ENCODE assay signal across 9 cellular contexts in genomic region chr2:201228912-201229290, GRCh38. TPM values are rescaled to one million over a fixed set of nuclear protein-coding genes. Genes with fewer than 3 reads are reported as not detected.
DNase-seq lines count a peak whose midpoint lies in the region; ATAC-seq and TF ChIP-seq lines count a peak whose summit lies in the region.
"Had no signal": no experiment of that assay in that cellular context is flagged by ENCODE, and none has a peak within 500 bp of the region (broad histone marks: within the 10 kb centered on the region; RNA-seq: fewer than 3 reads in every experiment).

No MANE protein-coding gene starts in this region.

- H3K9ac ChIP-seq in IMR-90 (ENCODE audit: low read depth, low read length): no peak overlapping the region

- no peaks in the 10 kb centered on the region for H3K9me1 ChIP-seq in IMR-90 (ENCODE audit: insufficient read depth, low read length)

- dilution Hi-C loops in IMR-90 (cut with HindIII; ENCODE audit: low sequenced_read_pairs, unreplicated experiment): no loop called here

- WGBS in IMR-90 (ENCODE audit: extremely low coverage in 2 of 2, insufficient read length in 1 of 2), 2 experiments: 91% methylated on average over 6 of the region's 12 CpGs; no CpG with 5 or more reads in 1 of the 2 experiments

- no peaks in the 10 kb centered on the region for H3K9me3 Mint-ChIP-seq in activated naive CD8-positive, alpha-beta T cell treated with anti-CD3 and anti-CD28 coated beads for 36 hours
- H3K9me3 Mint-ChIP-seq in natural killer cell treated with Interleukin-12 subunit alpha and Interleukin-12 subunit beta and Interleukin-15 and Interleukin-18, amount 100 ng/mL, for 72 hours: no peaks in the 10 kb centered on the region
- no peaks in the 10 kb centered on the region for H3K9me3 Mint-ChIP-seq in mesothelial cell of epicardium

- ATAC-seq in IMR-90 (ENCODE audit: low read depth): no peak
- ATAC-seq in natural killer cell treated with Interleukin-12 subunit alpha and Interleukin-12 subunit beta and Interleukin-15 and Interleukin-18, amount 100 ng/mL, for 72 hours: no peak

- POLR2A ChIA-PET in IMR-90 (lab: Charles Lee; ENCODE audit: unreplicated experiment): no interaction called here

- 0 out of 2 replicates have a peak, but pooled peaks cover 2% of the 10 kb centered on the region for H3K4me1 ChIP-seq in IMR-90 (ENCODE audit: control insufficient read depth, insufficient read depth, low read length)

- H3K4me3 Mint-ChIP-seq in activated naive CD8-positive, alpha-beta T cell treated with anti-CD3 and anti-CD28 coated beads for 36 hours: peak overlapping the region; percentile 41
- peak overlapping the region; percentile 75 for H3K4me3 Mint-ChIP-seq in natural killer cell treated with Interleukin-12 subunit alpha and Interleukin-12 subunit beta and Interleukin-15 and Interleukin-18, amount 100 ng/mL, for 72 hours
- H3K4me3 Mint-ChIP-seq in mesothelial cell of epicardium: no peak overlapping the region

- H3K9me3 ChIP-seq in IMR-90 (ENCODE audit: control insufficient read depth, insufficient read depth, low read length): no peaks in the 10 kb centered on the region

- no TSS peak for BruUV-seq in IMR-90 (replicated peaks; lab: Mats Ljungman, UMichigan)

- H2BK5ac ChIP-seq in IMR-90 (ENCODE audit: low read depth, low read length, poor library complexity, severe bottlenecking): no peak overlapping the region

- CTCF ChIA-PET in IMR-90 (lab: Yijun Ruan, JAX): no interaction called here

- no peak overlapping the region for H3K18ac ChIP-seq in IMR-90 (ENCODE audit: low read depth, low read length)

- H3K4ac ChIP-seq in IMR-90 (ENCODE audit: low read depth, low read length): no peak overlapping the region

- DNase-seq in activated CD4-positive, alpha-beta T cell treated with anti-CD3 and anti-CD28 coated beads for 48 hours: peak; percentile 18
- DNase-seq in activated CD4-positive, alpha-beta T cell treated with anti-CD3 and anti-CD28 coated beads, Interleukin-2, amount 50 U/mL, for 1 hour: no peak
- no peak for DNase-seq in IMR-90
- no peak for DNase-seq in activated naive CD8-positive, alpha-beta T cell treated with anti-CD3 and anti-CD28 coated beads for 36 hours
- DNase-seq in natural killer cell treated with Interleukin-12 subunit alpha and Interleukin-12 subunit beta and Interleukin-15 and Interleukin-18, amount 100 ng/mL, for 72 hours (ENCODE audit: low spot score): no peak
- no peak for DNase-seq in RKO (ENCODE audit: low spot score)
- DNase-seq in mesothelial cell of epicardium (ENCODE audit: low spot score in 2 of 2, unreplicated experiment in 2 of 2): no peak
- no peak for DNase-seq in NCI-H2107 treated with DMSO at 0.1 percent for 48 hours (lab: John Stamatoyannopoulos, UW; ENCODE audit: unreplicated experiment)

- H3K27me3 ChIP-seq in IMR-90 (ENCODE audit: control insufficient read depth, insufficient read depth, low read length): no peaks in the 10 kb centered on the region; the same call in 1 of the 2 replicates

- in situ Hi-C loops in IMR-90 (cut with MboI; ENCODE audit: low sequenced_read_pairs): loop anchor here (25.0 kb wide), 1 partner anchor 383 kb away; a partner anchor contains a TSS

- H3K79me1 ChIP-seq in IMR-90 (ENCODE audit: low read depth in 1 of 2, low read length in 2 of 2): no peaks in the 10 kb centered on the region

- TF ChIP-seq CTCF in IMR-90 (conservative IDR thresholded peaks at IDR 0.05; ENCODE audit: low read depth, low read length) (no peak), mesothelial cell of epicardium (IDR thresholded peaks at IDR 0.05; ENCODE audit: unreplicated experiment) (no peak)

- no peak overlapping the region for H3K14ac ChIP-seq in IMR-90 (replicated peaks; ENCODE audit: low read depth, low read length)

- no peaks in the 10 kb centered on the region for H3K36me3 ChIP-seq in IMR-90 (ENCODE audit: control insufficient read depth, insufficient read depth, low read length)

- no peak overlapping the region for H3K56ac ChIP-seq in IMR-90 (ENCODE audit: extremely low read depth, insufficient read depth, low read length)

- no peak overlapping the region for H2AFZ ChIP-seq in IMR-90 (replicated peaks; ENCODE audit: low read length, poor library complexity)

- no peaks in the 10 kb centered on the region for H4K20me1 ChIP-seq in IMR-90 (ENCODE audit: insufficient read depth, low read length)

- peaks cover 6% of the 10 kb centered on the region for H3K36me3 Mint-ChIP-seq in activated naive CD8-positive, alpha-beta T cell treated with anti-CD3 and anti-CD28 coated beads for 36 hours
- H3K36me3 Mint-ChIP-seq in natural killer cell treated with Interleukin-12 subunit alpha and Interleukin-12 subunit beta and Interleukin-15 and Interleukin-18, amount 100 ng/mL, for 72 hours: no peaks in the 10 kb centered on the region
- no peaks in the 10 kb centered on the region for H3K36me3 Mint-ChIP-seq in mesothelial cell of epicardium

- no peak overlapping the region for H3K23ac ChIP-seq in IMR-90 (ENCODE audit: low read depth, low read length)

- H2AK5ac ChIP-seq in IMR-90 (ENCODE audit: low read depth, low read length): no peak overlapping the region

- no peak overlapping the region for H3K4me2 ChIP-seq in IMR-90 (ENCODE audit: low read depth, low read length)

- peak overlapping the region; percentile 47; the same call in 1 of the 2 replicates for H2BK20ac ChIP-seq in IMR-90 (ENCODE audit: low read depth, low read length)

- no peak overlapping the region for H2BK15ac ChIP-seq in IMR-90 (ENCODE audit: low read depth, low read length)

- no peak overlapping the region for H2BK120ac ChIP-seq in IMR-90 (ENCODE audit: low read depth, low read length)

- no peak overlapping the region for H4K5ac ChIP-seq in IMR-90 (ENCODE audit: low read depth, low read length)

- H3K27ac ChIP-seq in IMR-90 (ENCODE audit: insufficient read depth, low read length): no peak overlapping the region
- H3K27ac ChIP-seq: epithelial cell of prostate had no signal

- intact Hi-C loops in IMR-90 (cut with micrococcal nuclease): no loop called here

- no peaks in the 10 kb centered on the region for H3K27me3 Mint-ChIP-seq in activated naive CD8-positive, alpha-beta T cell treated with anti-CD3 and anti-CD28 coated beads for 36 hours
- no peaks in the 10 kb centered on the region for H3K27me3 Mint-ChIP-seq in natural killer cell treated with Interleukin-12 subunit alpha and Interleukin-12 subunit beta and Interleukin-15 and Interleukin-18, amount 100 ng/mL, for 72 hours
- H3K27me3 Mint-ChIP-seq in mesothelial cell of epicardium (ENCODE audit: low read depth): peaks cover 19% of the 10 kb centered on the region

- TF ChIP-seq RAD21 in IMR-90 (IDR thresholded peaks at IDR 0.05; ENCODE audit: low read length): no peak

- H3K4me1 Mint-ChIP-seq in activated naive CD8-positive, alpha-beta T cell treated with anti-CD3 and anti-CD28 coated beads for 36 hours: peaks cover 48% of the 10 kb centered on the region
- peaks cover 46 to 53% of the 10 kb centered on the region in 2 donors for H3K4me1 Mint-ChIP-seq in natural killer cell treated with Interleukin-12 subunit alpha and Interleukin-12 subunit beta and Interleukin-15 and Interleukin-18, amount 100 ng/mL, for 72 hours (ENCODE audit: low read depth in 2 of 2)
- H3K4me1 Mint-ChIP-seq in mesothelial cell of epicardium: peaks cover 10% of the 10 kb centered on the region

- 0 out of 4 replicates have a peak overlapping the region, but pooled peaks of 1 of the 2 experiments have one; percentile 0 for H4K8ac ChIP-seq in IMR-90 (ENCODE audit: low read depth in 2 of 2, low read length in 2 of 2)

- peak overlapping the region; percentile 25 for H2AK9ac ChIP-seq in IMR-90 (replicated peaks; ENCODE audit: low read depth, low read length, poor library complexity)

- no peak for TF ChIP-seq POLR2A in IMR-90 (IDR thresholded peaks at IDR 0.05; ENCODE audit: low read depth, low read length)

- H3K27ac Mint-ChIP-seq in activated naive CD8-positive, alpha-beta T cell treated with anti-CD3 and anti-CD28 coated beads for 36 hours: peak overlapping the region; percentile 91
- peak overlapping the region; percentile 75 to 94 for H3K27ac Mint-ChIP-seq in natural killer cell treated with Interleukin-12 subunit alpha and Interleukin-12 subunit beta and Interleukin-15 and Interleukin-18, amount 100 ng/mL, for 72 hours
- H3K27ac Mint-ChIP-seq in mesothelial cell of epicardium: no peak overlapping the region

- no peak overlapping the region; the same call in 1 of the 2 replicates for H4K91ac ChIP-seq in IMR-90 (ENCODE audit: insufficient read depth, low read depth, low read length)

- H3K4me3 ChIP-seq in IMR-90 (ENCODE audit: insufficient read depth, low read depth, low read length): no peak overlapping the region

TF ChIP-seq in IMR-90, 13 proteins besides CTCF, POLR2A, EP300 and RAD21 (continues in another document):
- TF ChIP-seq USF2 (IDR thresholded peaks at IDR 0.05; ENCODE audit: low read depth, low read length): no peak
- TF ChIP-seq CEBPB (IDR thresholded peaks at IDR 0.05; ENCODE audit: low read depth, low read length): no peak
- TF ChIP-seq NFE2L2 (IDR thresholded peaks at IDR 0.05; ENCODE audit: low read depth, low read length): no peak
- TF ChIP-seq SMC3 (IDR thresholded peaks at IDR 0.05; ENCODE audit: low read depth, low read length): no peak

RNA-seq across cellular contexts. Expression of gene CASP8, which starts 31.4 kb away (rescaled TPM):
- total RNA-seq in IMR-90 (2012; rRNA removed) (17.0 and 18.6 TPM in 2 replicates), mesothelial cell of epicardium (16.1 to 18.3 TPM (median 16.3 TPM) in 3 replicates)
- 11.1 and 13.1 TPM in 2 replicates for polyA plus RNA-seq in IMR-90 (2012; rRNA removed)
- polyA plus RNA-seq in IMR-90 (2012; cell fraction: cytosol; rRNA removed): 4.5 and 5.1 TPM in 2 replicates
- 6.7 and 32.3 TPM in 2 replicates for polyA plus RNA-seq in IMR-90 (2012; cell fraction: nucleus; rRNA removed; ENCODE audit: low replicate concordance)
- total RNA-seq in activated naive CD8-positive, alpha-beta T cell treated with anti-CD3 and anti-CD28 coated beads for 36 hours: 10 to 100 TPM; 36.2 to 37.9 TPM
- total RNA-seq in natural killer cell treated with Interleukin-12 subunit alpha and Interleukin-12 subunit beta and Interleukin-15 and Interleukin-18, amount 100 ng/mL, for 72 hours: 10 to 100 TPM; 76.8 to 83.7 TPM

RNA-seq across cellular contexts. Expression of gene CASP10, which starts 46.0 kb away (rescaled TPM):
- total RNA-seq in IMR-90 (2012; rRNA removed) (0.28 and 0.90 TPM in 2 replicates), mesothelial cell of epicardium (2.2 to 3.1 TPM (median 2.8 TPM) in 3 replicates)
- polyA plus RNA-seq in IMR-90 (2012; rRNA removed): 0.12 and 0.13 TPM in 2 replicates
- 0.11 TPM in 1 of 2 replicates, not detected in the other for polyA plus RNA-seq in IMR-90 (2012; cell fraction: cytosol; rRNA removed)
- polyA plus RNA-seq in IMR-90 (2012; cell fraction: nucleus; rRNA removed; ENCODE audit: low replicate concordance): 0.24 and 0.32 TPM in 2 replicates
- total RNA-seq in activated naive CD8-positive, alpha-beta T cell treated with anti-CD3 and anti-CD28 coated beads for 36 hours: 10 to 100 TPM; 25.5 to 26.5 TPM
- 10 to 100 TPM; 17.5 to 23.0 TPM for total RNA-seq in natural killer cell treated with Interleukin-12 subunit alpha and Interleukin-12 subunit beta and Interleukin-15 and Interleukin-18, amount 100 ng/mL, for 72 hours
